ENCODE assay signal across 1 cellular context in the genomic region with DNA sequence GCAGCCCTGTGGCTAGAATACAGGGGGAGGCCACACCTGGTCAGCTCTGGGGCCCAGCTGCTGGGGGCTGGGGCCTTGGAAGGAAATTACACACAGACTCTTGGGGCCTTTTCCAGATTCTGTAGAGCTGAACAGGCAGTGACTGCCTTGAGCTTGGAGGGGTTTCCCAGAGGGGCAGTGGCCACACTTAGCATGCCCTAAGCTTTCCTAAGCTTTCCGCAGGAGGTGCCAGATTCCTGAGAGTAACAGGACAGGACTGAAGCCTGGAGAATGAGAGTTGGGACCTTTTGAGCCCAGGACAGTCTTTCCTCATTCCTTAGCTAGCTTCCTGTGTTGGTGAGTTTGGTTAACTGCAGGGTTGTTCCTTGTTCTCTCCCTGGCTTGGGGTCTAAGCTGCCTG.
TF ChIP-seq lines count a peak whose summit lies in the region.

No MANE protein-coding gene starts in this region.

TF ChIP-seq in WTC11, 78 proteins besides CTCF, POLR2A, EP300 and RAD21 (continued from another document):
- TF ChIP-seq, protein P1, sequence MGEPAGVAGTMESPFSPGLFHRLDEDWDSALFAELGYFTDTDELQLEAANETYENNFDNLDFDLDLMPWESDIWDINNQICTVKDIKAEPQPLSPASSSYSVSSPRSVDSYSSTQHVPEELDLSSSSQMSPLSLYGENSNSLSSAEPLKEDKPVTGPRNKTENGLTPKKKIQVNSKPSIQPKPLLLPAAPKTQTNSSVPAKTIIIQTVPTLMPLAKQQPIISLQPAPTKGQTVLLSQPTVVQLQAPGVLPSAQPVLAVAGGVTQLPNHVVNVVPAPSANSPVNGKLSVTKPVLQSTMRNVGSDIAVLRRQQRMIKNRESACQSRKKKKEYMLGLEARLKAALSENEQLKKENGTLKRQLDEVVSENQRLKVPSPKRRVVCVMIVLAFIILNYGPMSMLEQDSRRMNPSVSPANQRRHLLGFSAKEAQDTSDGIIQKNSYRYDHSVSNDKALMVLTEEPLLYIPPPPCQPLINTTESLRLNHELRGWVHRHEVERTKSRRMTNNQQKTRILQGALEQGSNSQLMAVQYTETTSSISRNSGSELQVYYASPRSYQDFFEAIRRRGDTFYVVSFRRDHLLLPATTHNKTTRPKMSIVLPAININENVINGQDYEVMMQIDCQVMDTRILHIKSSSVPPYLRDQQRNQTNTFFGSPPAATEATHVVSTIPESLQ (CRISPR knock-in tag; IDR thresholded peaks at IDR 0.05), result no peak
- TF ChIP-seq MYBL2 (CRISPR knock-in tag; IDR thresholded peaks at IDR 0.05) (no peak), ZNF423 (CRISPR knock-in tag; IDR thresholded peaks at IDR 0.05) (no peak)
